Comparison of ENCODE assay signal across 17 cellular contexts in the genomic region with DNA sequence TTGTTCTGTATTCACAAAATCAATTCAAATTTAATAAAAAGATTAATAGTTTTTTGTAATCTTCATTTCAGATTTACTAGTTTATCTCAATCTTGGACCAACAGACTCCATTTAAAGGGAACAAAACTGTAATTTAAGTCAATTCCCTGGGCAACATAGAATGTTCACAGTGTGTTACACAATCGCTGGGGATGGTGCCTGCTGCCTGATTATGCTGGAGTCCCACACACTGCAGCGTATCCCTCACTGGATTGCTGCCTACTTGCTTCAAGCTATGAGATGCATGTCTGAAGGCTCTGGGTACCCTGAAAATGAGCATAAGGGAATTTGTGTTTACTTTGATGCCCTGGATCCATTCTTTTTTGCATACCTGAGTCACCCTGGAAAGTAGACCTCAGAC.
"Had no signal": no experiment of that assay in that cellular context is flagged by ENCODE, and none has a peak within 500 bp of the region (broad histone marks: within the 10 kb centered on the region; RNA-seq: fewer than 3 reads in every experiment).

No MANE protein-coding gene starts in this region.

- H3K27me3 Mint-ChIP-seq: activated CD8-positive, alpha-beta T cell treated with anti-CD3 and anti-CD28 coated beads for 36 hours; activated naive CD8-positive, alpha-beta T cell treated with anti-CD3 and anti-CD28 coated beads, Interleukin-2, amount 10 ng/mL, durations not matched to agents 7 days and 5 days; naive B cell had no signal

- DNase-seq: activated CD8-positive, alpha-beta memory T cell treated with anti-CD3 and anti-CD28 coated beads, Interleukin-2, amount 50 U/mL, for 4 hours; activated CD8-positive, alpha-beta T cell treated with anti-CD3 and anti-CD28 coated beads for 36 hours; activated naive CD8-positive, alpha-beta T cell treated with anti-CD3 and anti-CD28 coated beads, Interleukin-2, amount 10 ng/mL, durations not matched to agents 7 days and 5 days; activated T-cell treated with anti-CD3 and anti-CD28 coated beads, Interleukin-2, amount 50 U/mL, for 72 hours; effector CD4-positive, alpha-beta T cell; hippocampal formation; kidney glomerular epithelial cell; naive B cell; sigmoid colon; stimulated activated CD4-positive, alpha-beta T cell treated with anti-CD3 and anti-CD28 coated beads, Interleukin-2, amount 100 ng/mL, for 24 hours; stimulated activated naive CD4-positive, alpha-beta T cell; substantia nigra; T-helper 9 cell had no signal

- H3K27me3 ChIP-seq: neutrophil, sigmoid colon had no signal

- H3K27ac ChIP-seq: neutrophil, sigmoid colon had no signal

- H3K36me3 ChIP-seq: neutrophil, sigmoid colon had no signal

- H3K4me3 ChIP-seq: sigmoid colon had no signal

- H3K4me3 Mint-ChIP-seq: activated CD8-positive, alpha-beta T cell treated with anti-CD3 and anti-CD28 coated beads for 36 hours; activated naive CD8-positive, alpha-beta T cell treated with anti-CD3 and anti-CD28 coated beads, Interleukin-2, amount 10 ng/mL, durations not matched to agents 7 days and 5 days; activated T-cell treated with anti-CD3 and anti-CD28 coated beads, Interleukin-2, amount 50 U/mL, for 72 hours had no signal

- H3K9me3 Mint-ChIP-seq: activated CD8-positive, alpha-beta T cell treated with anti-CD3 and anti-CD28 coated beads for 36 hours; activated naive CD8-positive, alpha-beta T cell treated with anti-CD3 and anti-CD28 coated beads, Interleukin-2, amount 10 ng/mL, durations not matched to agents 7 days and 5 days; activated T-cell treated with anti-CD3 and anti-CD28 coated beads, Interleukin-2, amount 50 U/mL, for 72 hours; naive B cell had no signal

- ATAC-seq: activated CD8-positive, alpha-beta T cell treated with anti-CD3 and anti-CD28 coated beads for 36 hours; activated T-cell treated with anti-CD3 and anti-CD28 coated beads, Interleukin-2, amount 50 U/mL, for 72 hours had no signal

- H3K9me3 ChIP-seq: neutrophil, sigmoid colon had no signal

- H3K27ac Mint-ChIP-seq: activated CD8-positive, alpha-beta T cell treated with anti-CD3 and anti-CD28 coated beads for 36 hours; activated naive CD8-positive, alpha-beta T cell treated with anti-CD3 and anti-CD28 coated beads, Interleukin-2, amount 10 ng/mL, durations not matched to agents 7 days and 5 days; activated T-cell treated with anti-CD3 and anti-CD28 coated beads, Interleukin-2, amount 50 U/mL, for 72 hours; progenitor cell of endocrine pancreas had no signal

- FAIRE-seq: astrocyte, colon had no signal
